In genomic region chr3:51992017-51992682, GRCh38 we compare ENCODE assay signal across 13 cellular contexts. TPM values are rescaled to one million over a fixed set of nuclear protein-coding genes. Genes with fewer than 3 reads are reported as not detected.
DNase-seq lines count a peak whose midpoint lies in the region; ATAC-seq and TF ChIP-seq lines count a peak whose summit lies in the region.
"Had no signal": no experiment of that assay in that cellular context is flagged by ENCODE, and none has a peak within 500 bp of the region (broad histone marks: within the 10 kb centered on the region; RNA-seq: fewer than 3 reads in every experiment).

No MANE protein-coding gene starts in this region.

- TF ChIP-seq CTCF in psoas muscle (IDR thresholded peaks at IDR 0.05) (no peak), tibial nerve (IDR thresholded peaks at IDR 0.05) (no peak), foreskin fibroblast (IDR thresholded peaks at IDR 0.05; ENCODE audit: low read depth, low read length) (no peak)

- no peak for TF ChIP-seq EP300 in tibial nerve (IDR thresholded peaks at IDR 0.05)

- intact Hi-C loops in activated CD4-positive, alpha-beta T cell treated with anti-CD3 and anti-CD28 coated beads, Interleukin-2, amount 10 ng/mL, durations not matched to agents 24 days and 14 days (cut with micrococcal nuclease): no loop called here
- intact Hi-C loops in psoas muscle (cut with DNase I): no loop called here

- peak overlapping the region; percentile 7 for H3K27ac Mint-ChIP-seq in activated CD4-positive, alpha-beta T cell treated with anti-CD3 and anti-CD28 coated beads, Interleukin-2, amount 10 ng/mL, durations not matched to agents 24 days and 14 days
- peak overlapping the region; percentile 100 for H3K27ac Mint-ChIP-seq in activated T-helper 17 cell treated with anti-CD3 and anti-CD28 coated beads, Interleukin-2, amount 50 U/mL, for 72 hours

- H3K4me3 ChIP-seq in HUES6 (ENCODE audit: low read depth, low read length): no peak overlapping the region
- H3K4me3 ChIP-seq in psoas muscle: no peak overlapping the region
- H3K4me3 ChIP-seq in tibial nerve: no peak overlapping the region
- H3K4me3 ChIP-seq in foreskin fibroblast (ENCODE audit: low read depth in 1 of 2, low read length in 2 of 2): no peak overlapping the region
- H3K4me3 ChIP-seq: heart left ventricle, tibial artery had no signal

- DNase-seq in activated CD4-positive, alpha-beta T cell treated with anti-CD3 and anti-CD28 coated beads, Interleukin-2, amount 10 ng/mL, durations not matched to agents 24 days and 14 days: no peak
- DNase-seq in activated CD4-positive, alpha-beta T cell treated with anti-CD3 and anti-CD28 coated beads for 48 hours: no peak
- DNase-seq in psoas muscle: peak in 1 of 2 donors; percentile 36
- no peak for DNase-seq in tibial nerve (ENCODE audit: low spot score in 2 of 2)
- no peak for DNase-seq in midbrain (lab: John Stamatoyannopoulos, UW)
- no peak for DNase-seq in foreskin fibroblast
- DNase-seq: DMS53, heart left ventricle, T-helper 9 cell, tibial artery had no signal

- no peaks in the 10 kb centered on the region for H3K27me3 Mint-ChIP-seq in activated CD4-positive, alpha-beta T cell treated with anti-CD3 and anti-CD28 coated beads, Interleukin-2, amount 10 ng/mL, durations not matched to agents 24 days and 14 days
- no peaks in the 10 kb centered on the region for H3K27me3 Mint-ChIP-seq in activated T-helper 17 cell treated with anti-CD3 and anti-CD28 coated beads, Interleukin-2, amount 50 U/mL, for 72 hours

- H3K36me3 ChIP-seq in HUES6 (ENCODE audit: control insufficient read depth, insufficient read depth, low read length): peaks cover 42% of the 10 kb centered on the region
- peaks cover 10 to 46% of the 10 kb centered on the region in 2 donors for H3K36me3 ChIP-seq in psoas muscle (ENCODE audit: insufficient read depth in 1 of 2, low read depth in 1 of 2)
- peaks cover 0 to 66% (median 6%) of the 10 kb centered on the region in 3 donors for H3K36me3 ChIP-seq in tibial nerve

- H3K9me3 Mint-ChIP-seq in activated CD4-positive, alpha-beta T cell treated with anti-CD3 and anti-CD28 coated beads, Interleukin-2, amount 10 ng/mL, durations not matched to agents 24 days and 14 days: no peaks in the 10 kb centered on the region
- H3K9me3 Mint-ChIP-seq in activated T-helper 17 cell treated with anti-CD3 and anti-CD28 coated beads, Interleukin-2, amount 50 U/mL, for 72 hours: no peaks in the 10 kb centered on the region

- ATAC-seq in activated T-helper 17 cell treated with anti-CD3 and anti-CD28 coated beads, Interleukin-2, amount 50 U/mL, for 72 hours (replicated peaks): no peak
- no peak for ATAC-seq in psoas muscle
- ATAC-seq: heart left ventricle, Panc1 had no signal

- no peaks in the 10 kb centered on the region for H3K27me3 ChIP-seq in HUES6 (ENCODE audit: control insufficient read depth, insufficient read depth, low read length)
- no peaks in the 10 kb centered on the region for H3K27me3 ChIP-seq in psoas muscle (ENCODE audit: insufficient read depth in 3 of 3, low read length in 2 of 3)
- H3K27me3 ChIP-seq in tibial nerve: no peaks in the 10 kb centered on the region
- H3K27me3 ChIP-seq: heart left ventricle, tibial artery had no signal

- 60 to 79% (median 70%) methylated on average over 3 of the region's 3 CpGs for WGBS in psoas muscle, 3 donors
- WGBS in tibial nerve, 2 donors: 73 to 84% methylated on average over 3 of the region's 3 CpGs

- H3K9me3 ChIP-seq in HUES6 (ENCODE audit: control insufficient read depth, insufficient read depth, low read depth, low read length) (no peaks in the 10 kb centered on the region), psoas muscle (no peaks in the 10 kb centered on the region), tibial nerve (no peaks in the 10 kb centered on the region)
- H3K9me3 ChIP-seq: heart left ventricle, tibial artery had no signal

- peaks cover 47% of the 10 kb centered on the region for H3K36me3 Mint-ChIP-seq in activated CD4-positive, alpha-beta T cell treated with anti-CD3 and anti-CD28 coated beads, Interleukin-2, amount 10 ng/mL, durations not matched to agents 24 days and 14 days (ENCODE audit: low read depth)
- peaks cover 51% of the 10 kb centered on the region for H3K36me3 Mint-ChIP-seq in activated T-helper 17 cell treated with anti-CD3 and anti-CD28 coated beads, Interleukin-2, amount 50 U/mL, for 72 hours (ENCODE audit: low read depth)

- H3K9ac ChIP-seq in HUES6 (ENCODE audit: low read length): no peak overlapping the region

- peaks cover 20% of the 10 kb centered on the region for H3K4me1 Mint-ChIP-seq in activated CD4-positive, alpha-beta T cell treated with anti-CD3 and anti-CD28 coated beads, Interleukin-2, amount 10 ng/mL, durations not matched to agents 24 days and 14 days
- H3K4me1 Mint-ChIP-seq in activated T-helper 17 cell treated with anti-CD3 and anti-CD28 coated beads, Interleukin-2, amount 50 U/mL, for 72 hours: peaks cover 18% of the 10 kb centered on the region

- no peak for TF ChIP-seq POLR2A in tibial nerve (IDR thresholded peaks at IDR 0.05)

- peak overlapping the region; percentile 62; the same call in 1 of the 2 replicates for H3K27ac ChIP-seq in HUES6 (ENCODE audit: low read depth, low read length)
- peak overlapping the region; percentile 36 for H3K27ac ChIP-seq in psoas muscle
- H3K27ac ChIP-seq in tibial nerve: no peak overlapping the region
- H3K27ac ChIP-seq: heart left ventricle, tibial artery had no signal

- H3K4me1 ChIP-seq in HUES6 (ENCODE audit: control insufficient read depth, insufficient read depth, low read length) (peaks cover 12% of the 10 kb centered on the region), psoas muscle (peaks cover 28% of the 10 kb centered on the region), tibial nerve (peaks cover 0 to 46% (median 18%) of the 10 kb centered on the region in 4 donors)

- H3K4me3 Mint-ChIP-seq in activated CD4-positive, alpha-beta T cell treated with anti-CD3 and anti-CD28 coated beads, Interleukin-2, amount 10 ng/mL, durations not matched to agents 24 days and 14 days: no peak overlapping the region
- peak overlapping the region; percentile 97 for H3K4me3 Mint-ChIP-seq in activated T-helper 17 cell treated with anti-CD3 and anti-CD28 coated beads, Interleukin-2, amount 50 U/mL, for 72 hours

RNA-seq across cellular contexts. Expression of gene RPL29, which starts 3.5 kb away (rescaled TPM):
- total RNA-seq in activated CD4-positive, alpha-beta T cell treated with anti-CD3 and anti-CD28 coated beads, Interleukin-2, amount 10 ng/mL, durations not matched to agents 24 days and 14 days: 1,714 and 1,721 TPM in 2 replicates
- 1,000 to 10,000 TPM; 1,433 to 1,498 TPM for total RNA-seq in activated T-helper 17 cell treated with anti-CD3 and anti-CD28 coated beads, Interleukin-2, amount 50 U/mL, for 72 hours
- total RNA-seq in psoas muscle (1,000 to 10,000 TPM; 1,113 to 1,294 (median 1,226) TPM), tibial nerve (1,000 to 10,000 TPM in 3 of 4 donors, 100 to 1,000 TPM in 1; 809 to 1,472 (median 1,336) TPM)
- polyA plus RNA-seq in psoas muscle: 1,000 to 10,000 TPM; 2,395 to 2,767 (median 2,598) TPM

RNA-seq across cellular contexts. Expression of gene ACY1, which starts 8.8 kb away (rescaled TPM):
- total RNA-seq in activated CD4-positive, alpha-beta T cell treated with anti-CD3 and anti-CD28 coated beads, Interleukin-2, amount 10 ng/mL, durations not matched to agents 24 days and 14 days: 57.9 and 58.7 TPM in 2 replicates
- total RNA-seq in activated T-helper 17 cell treated with anti-CD3 and anti-CD28 coated beads, Interleukin-2, amount 50 U/mL, for 72 hours: 10 to 100 TPM; 39.5 to 49.9 TPM
- total RNA-seq in psoas muscle (10 to 100 TPM; 29.4 to 56.5 (median 38.5) TPM), tibial nerve (10 to 100 TPM; 32.2 to 61.0 (median 45.6) TPM)
- polyA plus RNA-seq in psoas muscle: 10 to 100 TPM; 19.9 to 59.3 (median 25.8) TPM

RNA-seq across cellular contexts. Expression of gene ABHD14A, which starts 17.3 kb away (rescaled TPM):
- 12.3 and 13.8 TPM in 2 replicates for total RNA-seq in activated CD4-positive, alpha-beta T cell treated with anti-CD3 and anti-CD28 coated beads, Interleukin-2, amount 10 ng/mL, durations not matched to agents 24 days and 14 days
- 10 to 100 TPM; 10.5 to 11.1 TPM for total RNA-seq in activated T-helper 17 cell treated with anti-CD3 and anti-CD28 coated beads, Interleukin-2, amount 50 U/mL, for 72 hours
- 10 to 100 TPM; 11.2 to 22.9 (median 15.4) TPM for total RNA-seq in psoas muscle
- 10 to 100 TPM; 26.4 to 40.6 (median 29.1) TPM for polyA plus RNA-seq in psoas muscle
- 10 to 100 TPM; 20.1 to 52.7 (median 22.6) TPM for total RNA-seq in tibial nerve

RNA-seq across cellular contexts. Expression of gene ABHD14B, which starts 18.3 kb away (rescaled TPM):
- 43.2 and 45.3 TPM in 2 replicates for total RNA-seq in activated CD4-positive, alpha-beta T cell treated with anti-CD3 and anti-CD28 coated beads, Interleukin-2, amount 10 ng/mL, durations not matched to agents 24 days and 14 days
- 10 to 100 TPM; 34.4 to 42.0 TPM for total RNA-seq in activated T-helper 17 cell treated with anti-CD3 and anti-CD28 coated beads, Interleukin-2, amount 50 U/mL, for 72 hours
- total RNA-seq in psoas muscle (10 to 100 TPM in 3 of 4 donors, 1 to 10 TPM in 1; 9.5 to 15.9 (median 15.5) TPM), tibial nerve (10 to 100 TPM; 37.5 to 61.4 (median 50.0) TPM)
- polyA plus RNA-seq in psoas muscle: 10 to 100 TPM; 11.7 to 24.8 (median 12.3) TPM

RNA-seq across cellular contexts. Expression of gene PCBP4, which starts 24.9 kb away (rescaled TPM):
- total RNA-seq in activated CD4-positive, alpha-beta T cell treated with anti-CD3 and anti-CD28 coated beads, Interleukin-2, amount 10 ng/mL, durations not matched to agents 24 days and 14 days: 15.2 and 16.8 TPM in 2 replicates
- 10 to 100 TPM; 16.4 to 18.5 TPM for total RNA-seq in activated T-helper 17 cell treated with anti-CD3 and anti-CD28 coated beads, Interleukin-2, amount 50 U/mL, for 72 hours
- total RNA-seq in psoas muscle (100 to 1,000 TPM; 117 to 161 (median 126) TPM), tibial nerve (1,000 to 10,000 TPM in 2 of 4 donors, 100 to 1,000 TPM in 2; 838 to 1,216 (median 1,000) TPM)
- 100 to 1,000 TPM in 1 of 3 donors, 10 to 100 TPM in 2; 36.0 to 133 (median 60.7) TPM for polyA plus RNA-seq in psoas muscle

Comparison
In these comparisons a context has a peak if more than half of its experiments do, and no peak if none do; other contexts are left out.
1. H3K27ac ChIP-seq: peak in HUES6 (single experiment) and psoas muscle (single experiment); none in tibial nerve (0 of 4).